ENCODE assay signal across 8 cellular contexts in genomic region chr17:15651583-15652110, GRCh38. TPM values are rescaled to one million over a fixed set of nuclear protein-coding genes. Genes with fewer than 3 reads are reported as not detected.
A peak's percentile ranks its signal among the peaks of the same experiment; 100 is the strongest.
DNase-seq lines count a peak whose midpoint lies in the region; ATAC-seq, FAIRE-seq and TF ChIP-seq lines count a peak whose summit lies in the region.

No MANE protein-coding gene starts in this region.

- TF ChIP-seq CTCF in GM13977 (IDR thresholded peaks at IDR 0.05; ENCODE audit: extremely low read depth, insufficient read depth, missing control alignments): no peak

- H2BK5ac ChIP-seq in neuronal stem cell (ENCODE audit: low read length): no peak overlapping the region

- H3K18ac ChIP-seq in neuronal stem cell (ENCODE audit: low read length): peak overlapping the region; percentile 66

- in situ Hi-C loops in ACHN (cut with HindIII; ENCODE audit: low pct_ligation_motif_present, low pct_unique_long_range_greater_than_20kb, low sequenced_read_pairs) (no loop called here), GM13977 (cut with MboI; ENCODE audit: low pct_unique_long_range_greater_than_20kb, low sequenced_read_pairs, unreplicated experiment) (no loop called here)

- no peaks in the 10 kb centered on the region for H3K27me3 ChIP-seq in neuronal stem cell (ENCODE audit: control insufficient read depth in 3 of 3, insufficient read depth in 3 of 3, low read depth in 1 of 3, low read length in 3 of 3)

- H3K9ac ChIP-seq in neuronal stem cell (ENCODE audit: low read depth, low read length, poor library complexity): peak overlapping the region; percentile 78

- ATAC-seq in HG03175 (IDR thresholded peaks at IDR 0.05; ENCODE audit: unreplicated experiment): peak; percentile 77

- no peak overlapping the region for H3K23ac ChIP-seq in neuronal stem cell (ENCODE audit: low read depth, low read length, poor library complexity)

- H2BK12ac ChIP-seq in neuronal stem cell (ENCODE audit: low read length): no peak overlapping the region

- no peak overlapping the region for H3K4ac ChIP-seq in neuronal stem cell (ENCODE audit: low read length)

- no peak overlapping the region for H3K14ac ChIP-seq in neuronal stem cell (ENCODE audit: low read length)

- H4K91ac ChIP-seq in neuronal stem cell (ENCODE audit: low read depth, low read length, poor library complexity): no peak overlapping the region

- H3K4me1 ChIP-seq in neuronal stem cell (ENCODE audit: control insufficient read depth in 2 of 2, insufficient read depth in 1 of 2, low read depth in 1 of 2, low read length in 2 of 2): peaks cover 20 to 23% of the 10 kb centered on the region in 2 donors

- peak overlapping the region; percentile 82 for H2AFZ ChIP-seq in neuronal stem cell (ENCODE audit: low read length)

- no peak overlapping the region for H2BK120ac ChIP-seq in neuronal stem cell (ENCODE audit: low read depth, low read length)

- no peaks in the 10 kb centered on the region for H3K36me3 ChIP-seq in neuronal stem cell (replicated peaks in 1 of 2; ENCODE audit: control insufficient read depth in 2 of 2, insufficient read depth in 2 of 2, low read length in 2 of 2)

- FAIRE-seq in frontal cortex (lab: Jason Lieb, UNC): no peak

- no peaks in the 10 kb centered on the region for H3K9me3 ChIP-seq in neuronal stem cell (replicated peaks in 1 of 2; ENCODE audit: control insufficient read depth in 2 of 2, insufficient read depth in 1 of 2, low read depth in 1 of 2, low read length in 2 of 2)

- peak overlapping the region in 1 of 2 donors; percentile 16 for H3K4me3 ChIP-seq in neuronal stem cell (ENCODE audit: low read length in 2 of 2)

- H3K4me2 ChIP-seq in neuronal stem cell (ENCODE audit: insufficient read depth, low read length, poor library complexity, severe bottlenecking): no peak overlapping the region

- H2BK15ac ChIP-seq in neuronal stem cell (ENCODE audit: low read length): no peak overlapping the region

- DNase-seq in ACHN (peak; percentile 99), GM13977 (ENCODE audit: low spot score) (peak; percentile 34), NCI-H460 (ENCODE audit: extremely low read depth, low read depth) (peak; percentile 99), frontal cortex (ENCODE audit: low spot score in 2 of 2) (peak; percentile 21 to 76), neuronal stem cell (ENCODE audit: low spot score) (peak; percentile 37), OCI-M2 (lab: John Stamatoyannopoulos, UW; ENCODE audit: unreplicated experiment) (no peak)
- peak; percentile 26 to 39 for DNase-seq in activated T-cell treated with anti-CD3 and anti-CD28 coated beads, Interleukin-2, amount 50 U/mL, for 48 hours

- H3K27ac ChIP-seq in neuronal stem cell (replicated peaks; ENCODE audit: low read length): peak overlapping the region; percentile 53

- peaks cover 2% of the 10 kb centered on the region for H3K79me1 ChIP-seq in neuronal stem cell (ENCODE audit: low read depth, low read length)

- H4K8ac ChIP-seq in neuronal stem cell (ENCODE audit: low read depth, low read length): no peak overlapping the region

- H2AK5ac ChIP-seq in neuronal stem cell (ENCODE audit: low read depth, low read length): peak overlapping the region; percentile 6

- no CpG with 5 or more reads among the region's 8 CpGs for WGBS in neuronal stem cell (ENCODE audit: extremely low coverage in 2 of 2, insufficient read length in 2 of 2, insufficient replicate concordance in 1 of 2), 2 donors

RNA-seq across cellular contexts. Expression of gene FBXW10B, which starts 32.1 kb away (rescaled TPM):
- 1.9 and 3.2 TPM in 2 replicates for total RNA-seq in NCI-H460 (2014; rRNA removed; shearing (Covaris generic))
- 3.4 and 7.6 TPM in 2 replicates for polyA plus RNA-seq in NCI-H460 (2014; cell fraction: nucleus; rRNA removed)
- total RNA-seq in frontal cortex: 0.82 TPM
- polyA plus RNA-seq in neuronal stem cell (2013, experiment 1 of 2): 0.26 TPM
- 0.22 TPM for polyA plus RNA-seq in neuronal stem cell (2013, experiment 2 of 2)

RNA-seq across cellular contexts. Expression of gene TRIM16, which starts 32.5 kb away (rescaled TPM):
- total RNA-seq in NCI-H460 (2014; rRNA removed; shearing (Covaris generic)): 382 and 385 TPM in 2 replicates
- polyA plus RNA-seq in NCI-H460 (2014; cell fraction: nucleus; rRNA removed): 229 and 265 TPM in 2 replicates
- total RNA-seq in frontal cortex: 63.6 TPM
- 27.0 TPM for polyA plus RNA-seq in neuronal stem cell (2013, experiment 1 of 2)
- polyA plus RNA-seq in neuronal stem cell (2013, experiment 2 of 2): 25.9 TPM

RNA-seq across cellular contexts. Expression of gene ZNF286A, which starts 47.9 kb away (rescaled TPM):
- total RNA-seq in NCI-H460 (2014; rRNA removed; shearing (Covaris generic)): 42.9 and 43.8 TPM in 2 replicates
- 14.7 and 26.6 TPM in 2 replicates for polyA plus RNA-seq in NCI-H460 (2014; cell fraction: nucleus; rRNA removed)
- 177 TPM for total RNA-seq in frontal cortex
- polyA plus RNA-seq in neuronal stem cell (2013, experiment 1 of 2): 56.8 TPM
- polyA plus RNA-seq in neuronal stem cell (2013, experiment 2 of 2): 60.3 TPM
